Comparison of ENCODE assay signal across 1 cellular context in genomic region chr6:30511147-30511546, GRCh38.
TF ChIP-seq lines count a peak whose summit lies in the region.

No MANE protein-coding gene starts in this region.

TF ChIP-seq in H1, 55 proteins besides CTCF, POLR2A, EP300 and RAD21:
- TF ChIP-seq SRF (IDR thresholded peaks at IDR 0.05; ENCODE audit: low read depth, low read length) (no peak), GABPA (IDR thresholded peaks at IDR 0.05; ENCODE audit: borderline replicate concordance, insufficient read depth, low read length) (no peak), PHF8 (conservative IDR thresholded peaks at IDR 0.05; ENCODE audit: low read depth, low read length) (no peak), CHD2 (IDR thresholded peaks at IDR 0.05; ENCODE audit: low read length) (no peak), RBBP5 (IDR thresholded peaks at IDR 0.05; ENCODE audit: borderline replicate concordance, low read depth, low read length) (no peak), RFX5 (IDR thresholded peaks at IDR 0.05; ENCODE audit: borderline replicate concordance, low read depth, low read length) (no peak)
